ENCODE assay signal across 8 cellular contexts in genomic region chr10:72321248-72322029, GRCh38. TPM values are rescaled to one million over a fixed set of nuclear protein-coding genes. Genes with fewer than 3 reads are reported as not detected.
DNase-seq lines count a peak whose midpoint lies in the region; ATAC-seq lines count a peak whose summit lies in the region.

No MANE protein-coding gene starts in this region.

- no peaks in the 10 kb centered on the region for H3K27me3 Mint-ChIP-seq in activated CD4-positive, alpha-beta memory T cell treated with anti-CD3 and anti-CD28 coated beads, Interleukin-2, amount 10 ng/mL, durations not matched to agents 7 days and 5 days
- H3K27me3 Mint-ChIP-seq in stimulated activated naive CD8-positive, alpha-beta T cell treated with anti-CD3 and anti-CD28 coated beads, Interleukin-15, amount 100 ng/mL, for 72 hours: no peaks in the 10 kb centered on the region

- H3K4me1 ChIP-seq in iPS-18a (ENCODE audit: control insufficient read depth, low read depth, low read length): peaks cover 30% of the 10 kb centered on the region

- H3K9me3 Mint-ChIP-seq in activated CD4-positive, alpha-beta memory T cell treated with anti-CD3 and anti-CD28 coated beads, Interleukin-2, amount 10 ng/mL, durations not matched to agents 7 days and 5 days: peaks cover 2% of the 10 kb centered on the region
- H3K9me3 Mint-ChIP-seq in stimulated activated naive CD8-positive, alpha-beta T cell treated with anti-CD3 and anti-CD28 coated beads, Interleukin-15, amount 100 ng/mL, for 72 hours: no peaks in the 10 kb centered on the region

- no peak overlapping the region for H3K4me3 Mint-ChIP-seq in activated CD4-positive, alpha-beta memory T cell treated with anti-CD3 and anti-CD28 coated beads, Interleukin-2, amount 10 ng/mL, durations not matched to agents 7 days and 5 days
- peak overlapping the region; percentile 90 to 93 for H3K4me3 Mint-ChIP-seq in stimulated activated naive CD8-positive, alpha-beta T cell treated with anti-CD3 and anti-CD28 coated beads, Interleukin-15, amount 100 ng/mL, for 72 hours

- CTCF ChIA-PET in activated CD4-positive, alpha-beta memory T cell treated with anti-CD3 and anti-CD28 coated beads, Interleukin-2, amount 10 ng/mL, durations not matched to agents 7 days and 5 days (lab: Charles Lee): interaction anchor here (0.6 to 4.5 kb wide), 12 partner anchors 11 to 74 kb away, joined by 3 to 32 read pairs (median 6); partner anchors contain the start of gene DDIT4

- H3K4me3 ChIP-seq in iPS-18a (ENCODE audit: low read length) (no peak overlapping the region), H7 (ENCODE audit: insufficient read depth, low read depth, low read length) (no peak overlapping the region)

- no peak for ATAC-seq in stimulated activated naive CD8-positive, alpha-beta T cell treated with anti-CD3 and anti-CD28 coated beads, Interleukin-15, amount 100 ng/mL, for 72 hours

- POLR2A ChIA-PET in activated CD4-positive, alpha-beta memory T cell treated with anti-CD3 and anti-CD28 coated beads, Interleukin-2, amount 10 ng/mL, durations not matched to agents 7 days and 5 days (lab: Charles Lee): interaction anchor here (1.2 to 14.4 kb wide), 14 partner anchors 8 to 233 kb away, joined by 3 to 448 read pairs (median 17); partner anchors contain the start of genes ANAPC16, ASCC1, DDIT4 and SPOCK2

- peak overlapping the region; percentile 61 for H3K9ac ChIP-seq in iPS-18a (ENCODE audit: low read length)

- DNase-seq in NK-92 treated with Interleukin-12 subunit alpha and Interleukin-12 subunit beta, amount 100 ng/mL, for 24 hours (lab: John Stamatoyannopoulos, UW): peak; percentile 29
- no peak for DNase-seq in NK-92 (lab: John Stamatoyannopoulos, UW; ENCODE audit: unreplicated experiment)
- no peak for DNase-seq in activated CD4-positive, alpha-beta memory T cell treated with anti-CD3 and anti-CD28 coated beads, Interleukin-2, amount 10 ng/mL, durations not matched to agents 7 days and 5 days
- DNase-seq in stimulated activated naive CD8-positive, alpha-beta T cell treated with anti-CD3 and anti-CD28 coated beads, Interleukin-15, amount 100 ng/mL, for 72 hours: peak; percentile 38 to 48
- DNase-seq in SKM-1 treated with dmso at 0.1 percent for 144 hours (lab: John Stamatoyannopoulos, UW; ENCODE audit: unreplicated experiment): no peak
- no peak for DNase-seq in H7
- no peak for DNase-seq in A172 (ENCODE audit: low spot score)

- H3K27me3 ChIP-seq in iPS-18a (ENCODE audit: control insufficient read depth, insufficient read depth, low read length): peaks cover 10% of the 10 kb centered on the region
- no peaks in the 10 kb centered on the region for H3K27me3 ChIP-seq in H7 (ENCODE audit: control insufficient read depth, insufficient read depth, low read length)

- peaks cover 76% of the 10 kb centered on the region for H3K4me1 Mint-ChIP-seq in activated CD4-positive, alpha-beta memory T cell treated with anti-CD3 and anti-CD28 coated beads, Interleukin-2, amount 10 ng/mL, durations not matched to agents 7 days and 5 days
- H3K4me1 Mint-ChIP-seq in stimulated activated naive CD8-positive, alpha-beta T cell treated with anti-CD3 and anti-CD28 coated beads, Interleukin-15, amount 100 ng/mL, for 72 hours: peaks cover 85% of the 10 kb centered on the region

- H3K27ac ChIP-seq in iPS-18a (ENCODE audit: low read length): no peak overlapping the region

- H3K9me3 ChIP-seq in iPS-18a (ENCODE audit: control insufficient read depth, low read depth, low read length): no peaks in the 10 kb centered on the region

- peaks cover 5% of the 10 kb centered on the region for H3K36me3 Mint-ChIP-seq in activated CD4-positive, alpha-beta memory T cell treated with anti-CD3 and anti-CD28 coated beads, Interleukin-2, amount 10 ng/mL, durations not matched to agents 7 days and 5 days (ENCODE audit: low read depth)

- peak overlapping the region; percentile 98 for H3K27ac Mint-ChIP-seq in activated CD4-positive, alpha-beta memory T cell treated with anti-CD3 and anti-CD28 coated beads, Interleukin-2, amount 10 ng/mL, durations not matched to agents 7 days and 5 days
- H3K27ac Mint-ChIP-seq in stimulated activated naive CD8-positive, alpha-beta T cell treated with anti-CD3 and anti-CD28 coated beads, Interleukin-15, amount 100 ng/mL, for 72 hours: peak overlapping the region; percentile 100

- H3K36me3 ChIP-seq in iPS-18a (ENCODE audit: control insufficient read depth, low read depth, low read length) (no peaks in the 10 kb centered on the region), H7 (replicated peaks; ENCODE audit: control insufficient read depth, insufficient read depth, low read length) (no peaks in the 10 kb centered on the region)

RNA-seq across cellular contexts. Expression of gene DNAJB12, which starts 33.3 kb away (rescaled TPM):
- 10 to 100 TPM; 23.8 to 26.7 TPM for total RNA-seq in activated CD4-positive, alpha-beta memory T cell treated with anti-CD3 and anti-CD28 coated beads, Interleukin-2, amount 10 ng/mL, durations not matched to agents 7 days and 5 days
- 18.8 and 19.3 TPM in 2 replicates for total RNA-seq in H7 (2014; rRNA removed; shearing (Covaris generic))
- 33.1 and 34.6 TPM in 2 replicates for total RNA-seq in A172 (2014; rRNA removed; shearing (Covaris generic))

RNA-seq across cellular contexts. Expression of gene DDIT4, which starts 47.7 kb away (rescaled TPM):
- total RNA-seq in activated CD4-positive, alpha-beta memory T cell treated with anti-CD3 and anti-CD28 coated beads, Interleukin-2, amount 10 ng/mL, durations not matched to agents 7 days and 5 days: 100 to 1,000 TPM; 475 to 481 TPM
- total RNA-seq in H7 (2014; rRNA removed; shearing (Covaris generic)): 54.2 and 123 TPM in 2 replicates
- total RNA-seq in A172 (2014; rRNA removed; shearing (Covaris generic)): 7.8 and 14.6 TPM in 2 replicates

Comparison
In these comparisons a context has a peak if more than half of its experiments do, and no peak if none do; other contexts are left out.
1. DNase-seq: peak in NK-92 treated with Interleukin-12 subunit alpha and Interleukin-12 subunit beta, amount 100 ng/mL, for 24 hours (single experiment) and stimulated activated naive CD8-positive, alpha-beta T cell treated with anti-CD3 and anti-CD28 coated beads, Interleukin-15, amount 100 ng/mL, for 72 hours (2 of 2); none in NK-92 (single experiment), activated CD4-positive, alpha-beta memory T cell treated with anti-CD3 and anti-CD28 coated beads, Interleukin-2, amount 10 ng/mL, durations not matched to agents 7 days and 5 days (single experiment), SKM-1 treated with dmso at 0.1 percent for 144 hours (single experiment), H7 (single experiment) and A172 (single experiment).